In the genomic region with DNA sequence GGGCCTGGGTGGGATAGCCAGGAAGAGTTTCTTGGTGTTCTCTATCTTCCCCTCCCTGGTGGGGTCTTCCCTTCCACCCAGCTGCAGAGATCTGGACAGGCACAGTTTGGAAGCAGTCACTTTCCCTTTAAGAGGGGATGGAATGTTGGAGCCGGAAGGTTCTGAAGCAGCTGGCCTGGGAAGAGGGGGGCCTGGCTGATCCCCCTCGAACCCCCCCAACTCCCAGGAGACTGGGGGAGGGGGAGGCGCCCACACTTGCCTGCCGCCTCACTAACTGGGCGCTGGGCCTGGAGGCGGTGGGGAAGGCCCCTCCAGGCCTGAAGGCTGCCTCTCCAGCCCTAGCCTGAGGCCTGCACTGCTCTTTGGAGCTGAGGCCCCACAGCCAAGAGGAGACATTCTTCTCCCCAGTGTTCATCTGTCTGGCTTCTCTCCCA, we compare ENCODE assay signal across 8 cellular contexts. TPM values are rescaled to one million over a fixed set of nuclear protein-coding genes. Genes with fewer than 3 reads are reported as not detected.
A peak's percentile ranks its signal among the peaks of the same experiment; 100 is the strongest.
DNase-seq lines count a peak whose midpoint lies in the region; ATAC-seq and TF ChIP-seq lines count a peak whose summit lies in the region.

No MANE protein-coding gene starts in this region.

- H3K36me3 ChIP-seq in A673 (ENCODE audit: insufficient read depth, low read length, poor library complexity, severe bottlenecking), result no peaks in the 10 kb centered on the region
- H3K36me3 ChIP-seq in SU-DHL-6 (ENCODE audit: low read length), result no peaks in the 10 kb centered on the region

- H3K4me3 ChIP-seq in A673 (ENCODE audit: low read depth, low read length, poor library complexity, severe bottlenecking) (peak overlapping the region; percentile 94), SU-DHL-6 (ENCODE audit: insufficient read depth, low read length, poor library complexity, severe bottlenecking) (peak overlapping the region; percentile 67)

- no TSS peak for BruUV-seq in A673 (replicated peaks; lab: Mats Ljungman, UMichigan)

- peak; percentile 8 for ATAC-seq in esophagus mucosa
- ATAC-seq in GM18520 (IDR thresholded peaks at IDR 0.05; ENCODE audit: unreplicated experiment), result no peak

- intact Hi-C loops in A673 (cut with micrococcal nuclease; ENCODE audit: unreplicated experiment), result no loop called here

- H3K79me2 ChIP-seq in SU-DHL-6 (ENCODE audit: insufficient read depth, low read length), result peaks cover 39% of the 10 kb centered on the region

- H3K27ac ChIP-seq in A673 (ENCODE audit: low read depth, low read length, poor library complexity, severe bottlenecking) (peak overlapping the region; percentile 87), SU-DHL-6 (ENCODE audit: low read depth, low read length) (no peak overlapping the region)

- no peaks in the 10 kb centered on the region for H3K9me2 ChIP-seq in SU-DHL-6 (replicated peaks; ENCODE audit: insufficient read depth, low read length)

- no peaks in the 10 kb centered on the region for H4K20me1 ChIP-seq in SU-DHL-6 (ENCODE audit: low read depth, low read length)

- DNase-seq in A673 (ENCODE audit: low spot score), result peak; percentile 64
- peak; percentile 59 for DNase-seq in GM13976 (ENCODE audit: low spot score)
- DNase-seq in mucosa of gallbladder (ENCODE audit: low spot score), result peak; percentile 39
- no peak for DNase-seq in COR-L47 (lab: John Stamatoyannopoulos, UW)
- DNase-seq in stimulated activated naive CD4-positive, alpha-beta T cell treated with Interleukin-2 at 50 U/mL for 16 hours (lab: John Stamatoyannopoulos, UW), result no peak

- H3K9me3 ChIP-seq in A673 (ENCODE audit: low read depth, low read length, poor library complexity, severe bottlenecking), result no peaks in the 10 kb centered on the region
- H3K9me3 ChIP-seq in SU-DHL-6 (ENCODE audit: insufficient read depth, low read length), result no peaks in the 10 kb centered on the region

- no peak for TF ChIP-seq CTCF in A673 (conservative IDR thresholded peaks at IDR 0.05; ENCODE audit: low read depth, low read length)
- no peak for TF ChIP-seq CTCF in GM13976 (IDR thresholded peaks at IDR 0.05; ENCODE audit: borderline replicate concordance, control extremely low read depth, extremely low read depth, insufficient read depth, missing control alignments)
- no peak for TF ChIP-seq CTCF in SU-DHL-6 (IDR thresholded peaks at IDR 0.05; ENCODE audit: insufficient read depth, low read length, poor library complexity, severe bottlenecking)

- in situ Hi-C loops in GM13976 (cut with MboI; ENCODE audit: low sequenced_read_pairs, unreplicated experiment), result no loop called here

- no peak overlapping the region for H2AFZ ChIP-seq in SU-DHL-6 (ENCODE audit: low read depth, low read length, severe bottlenecking)

- POLR2A ChIA-PET in A673 (lab: Charles Lee; ENCODE audit: low non-redundant PET), result no interaction called here

- CTCF ChIA-PET in A673 (lab: Charles Lee), result no interaction called here

- peak overlapping the region; percentile 90 for H3K4me2 ChIP-seq in SU-DHL-6 (ENCODE audit: low read depth, low read length, poor library complexity, severe bottlenecking)

- peak overlapping the region; percentile 71 for H3K9ac ChIP-seq in SU-DHL-6 (ENCODE audit: low read length)

- peaks cover 14% of the 10 kb centered on the region for H3F3A ChIP-seq in SU-DHL-6 (ENCODE audit: insufficient read depth)

- H3K27me3 ChIP-seq in A673 (replicated peaks; ENCODE audit: insufficient read depth, low read depth, low read length, poor library complexity) (no peaks in the 10 kb centered on the region), SU-DHL-6 (ENCODE audit: low read length) (no peaks in the 10 kb centered on the region)

- peaks cover 21% of the 10 kb centered on the region for H3K4me1 ChIP-seq in A673 (ENCODE audit: insufficient read depth, low read length, poor library complexity, severe bottlenecking)

RNA-seq across cellular contexts. Expression of a gene that starts 1.4 kb away (rescaled TPM):
- 82.6 and 83.3 TPM in 2 replicates for total RNA-seq in A673 (2021)
- total RNA-seq in esophagus mucosa, result 29.2 TPM
- 99.2 TPM for total RNA-seq in mucosa of gallbladder

RNA-seq across cellular contexts. Expression of a gene that starts 18.1 kb away (rescaled TPM):
- 382 and 419 TPM in 2 replicates for total RNA-seq in A673 (2021)
- 235 TPM for total RNA-seq in esophagus mucosa
- total RNA-seq in mucosa of gallbladder, result 322 TPM

RNA-seq across cellular contexts. Expression of a gene that starts 21.4 kb away (rescaled TPM):
- 57.8 and 64.2 TPM in 2 replicates for total RNA-seq in A673 (2021)
- total RNA-seq in esophagus mucosa, result 21.8 TPM
- 35.5 TPM for total RNA-seq in mucosa of gallbladder

RNA-seq across cellular contexts. Expression of a gene that starts 29.5 kb away (rescaled TPM):
- 65.1 and 65.2 TPM in 2 replicates for total RNA-seq in A673 (2021)
- 45.3 TPM for total RNA-seq in esophagus mucosa
- total RNA-seq in mucosa of gallbladder, result 77.4 TPM

RNA-seq across cellular contexts. Expression of a gene that starts 59.7 kb away (rescaled TPM):
- total RNA-seq in A673 (2021) (not detected in 2 replicates), esophagus mucosa (not detected), mucosa of gallbladder (not detected)

Comparison
In these comparisons a context has a peak if more than half of its experiments do, and no peak if none do; other contexts are left out.
1. DNase-seq: peak in A673 (single experiment), GM13976 (single experiment) and mucosa of gallbladder (single experiment); none in COR-L47 (single experiment) and stimulated activated naive CD4-positive, alpha-beta T cell treated with Interleukin-2 at 50 U/mL for 16 hours (single experiment).